8 cellular contexts compared by ENCODE assay signal in genomic region chr16:87392823-87393679, GRCh38. TPM values are rescaled to one million over a fixed set of nuclear protein-coding genes. Genes with fewer than 3 reads are reported as not detected.
DNase-seq lines count a peak whose midpoint lies in the region; ATAC-seq and TF ChIP-seq lines count a peak whose summit lies in the region.

No MANE protein-coding gene starts in this region.

- intact Hi-C loops in prostate gland (cut with DNase I), result loop anchor here (2.0 kb wide), 1 partner anchor 76 kb away; the partner anchor contains the start of gene C16orf95

- H3K4me3 ChIP-seq in BJ (ENCODE audit: low read depth, low read length), result peak overlapping the region; percentile 46
- peak overlapping the region; percentile 59 for H3K4me3 ChIP-seq in hepatocyte
- peak overlapping the region; percentile 72 to 90 for H3K4me3 ChIP-seq in prostate gland

- TF ChIP-seq CTCF in BJ (IDR thresholded peaks at IDR 0.05; ENCODE audit: insufficient read depth, low read depth, low read length) (peak; percentile 27; the same call in 1 of the 2 replicates), hepatocyte (IDR thresholded peaks at IDR 0.05; ENCODE audit: poor library complexity) (peak; percentile 52), prostate gland (IDR thresholded peaks at IDR 0.05) (peak in 2 of 4 experiments; percentile 7 to 32)

- H3K4me2 ChIP-seq in hepatocyte, result peak overlapping the region; percentile 87

- 1% methylated on average over 51 of the region's 53 CpGs for WGBS in hepatocyte (ENCODE audit: low lambda C conversion rate, missing lambda C conversion rate)
- under 1% methylated on average over 53 of the region's 53 CpGs for WGBS in prostate gland

- H3K79me2 ChIP-seq in hepatocyte, result peaks cover 52% of the 10 kb centered on the region

- H3K27me3 ChIP-seq in BJ (ENCODE audit: control insufficient read depth, insufficient read depth, low read length) (no peaks in the 10 kb centered on the region), hepatocyte (no peaks in the 10 kb centered on the region), prostate gland (replicated peaks; ENCODE audit: insufficient read depth) (no peaks in the 10 kb centered on the region)

- H3K4me1 ChIP-seq in hepatocyte (ENCODE audit: insufficient read depth), result peaks cover 17% of the 10 kb centered on the region
- peaks cover 8% of the 10 kb centered on the region for H3K4me1 ChIP-seq in prostate gland (replicated peaks)

- H3K9me2 ChIP-seq in hepatocyte (replicated peaks; ENCODE audit: insufficient read depth), result no peaks in the 10 kb centered on the region

- no peaks in the 10 kb centered on the region for H3K9me3 ChIP-seq in hepatocyte (ENCODE audit: low read depth)
- H3K9me3 ChIP-seq in prostate gland, result no peaks in the 10 kb centered on the region

- H4K20me1 ChIP-seq in hepatocyte (ENCODE audit: insufficient read depth, poor library complexity, severe bottlenecking), result peaks cover 51% of the 10 kb centered on the region

- DNase-seq in BJ (ENCODE audit: low read depth), result no peak
- DNase-seq in RPMI7951 (ENCODE audit: low read depth), result peak; percentile 61
- peak; percentile 43 for DNase-seq in amniotic epithelial cell (ENCODE audit: low read depth)
- DNase-seq in hepatocyte (ENCODE audit: low spot score), result peak; percentile 67
- no peak for DNase-seq in prostate gland (ENCODE audit: low spot score)
- no peak for DNase-seq in occipital lobe (lab: John Stamatoyannopoulos, UW)

- H3K36me3 ChIP-seq in BJ (ENCODE audit: control insufficient read depth, insufficient read depth, low read length), result no peaks in the 10 kb centered on the region; the same call in 1 of the 2 replicates
- no peaks in the 10 kb centered on the region for H3K36me3 ChIP-seq in hepatocyte (replicated peaks; ENCODE audit: insufficient read depth, low read depth)
- no peaks in the 10 kb centered on the region for H3K36me3 ChIP-seq in prostate gland

- H2AFZ ChIP-seq in hepatocyte, result no peak overlapping the region

- TF ChIP-seq POLR2A in prostate gland (IDR thresholded peaks at IDR 0.05), result peak; percentile 15

- H3K27ac ChIP-seq in hepatocyte (peak overlapping the region; percentile 87), prostate gland (peak overlapping the region; percentile 87 to 96)

- CTCF ChIA-PET in BJ (lab: Yijun Ruan, JAX), result interaction anchor here (0.7 to 3.8 kb wide), 6 partner anchors 66 to 250 kb away, joined by 3 to 27 read pairs (median 4); partner anchors contain the start of gene C16orf95

- POLR2A ChIA-PET in BJ (lab: Charles Lee), result interaction anchor here (1.0 kb wide), 1 partner anchor 243 kb away, joined by 3 read pairs; no protein-coding TSS in a partner anchor

- ATAC-seq in GM21515 (IDR thresholded peaks at IDR 0.05; ENCODE audit: unreplicated experiment) (peak; percentile 3), GM19035 (IDR thresholded peaks at IDR 0.05; ENCODE audit: unreplicated experiment) (no peak)

RNA-seq across cellular contexts. Expression of gene MAP1LC3B, which starts 0.9 kb away (rescaled TPM):
- polyA plus RNA-seq in BJ (2011; rRNA removed) (29.0 and 50.7 TPM in 2 replicates), hepatocyte (125 and 134 TPM in 2 replicates)
- 14.8 and 23.0 TPM in 2 replicates for polyA minus RNA-seq in BJ (2011; rRNA and poly(A)+ RNA removed)
- 22.5 and 28.5 TPM in 2 replicates for total RNA-seq in RPMI7951 (2014; rRNA removed; shearing (Covaris generic))
- total RNA-seq in hepatocyte (73.3 and 76.4 TPM in 2 replicates), prostate gland (10 to 100 TPM; 41.9 to 51.8 TPM), occipital lobe (18.2 TPM)

RNA-seq across cellular contexts. Expression of gene FBXO31, which starts 9.5 kb away (rescaled TPM):
- polyA plus RNA-seq in BJ (2011; rRNA removed) (16.7 and 24.8 TPM in 2 replicates), hepatocyte (25.3 and 28.9 TPM in 2 replicates)
- polyA minus RNA-seq in BJ (2011; rRNA and poly(A)+ RNA removed), result 17.6 and 21.6 TPM in 2 replicates
- 9.9 and 11.5 TPM in 2 replicates for total RNA-seq in RPMI7951 (2014; rRNA removed; shearing (Covaris generic))
- total RNA-seq in hepatocyte (11.0 and 16.5 TPM in 2 replicates), prostate gland (10 to 100 TPM; 39.5 to 65.8 TPM), occipital lobe (25.6 TPM)

Comparison
In these comparisons a context has a peak if more than half of its experiments do, and no peak if none do; other contexts are left out.
1. DNase-seq: peak in RPMI7951 (single experiment), amniotic epithelial cell (single experiment) and hepatocyte (single experiment); none in BJ (single experiment), prostate gland (single experiment) and occipital lobe (single experiment).
2. Peak in every context shown above with its lines, with median percentiles within 50 percentile points of each other: H3K4me3 ChIP-seq.